ENCODE assay signal across 1 cellular context in the genomic region with DNA sequence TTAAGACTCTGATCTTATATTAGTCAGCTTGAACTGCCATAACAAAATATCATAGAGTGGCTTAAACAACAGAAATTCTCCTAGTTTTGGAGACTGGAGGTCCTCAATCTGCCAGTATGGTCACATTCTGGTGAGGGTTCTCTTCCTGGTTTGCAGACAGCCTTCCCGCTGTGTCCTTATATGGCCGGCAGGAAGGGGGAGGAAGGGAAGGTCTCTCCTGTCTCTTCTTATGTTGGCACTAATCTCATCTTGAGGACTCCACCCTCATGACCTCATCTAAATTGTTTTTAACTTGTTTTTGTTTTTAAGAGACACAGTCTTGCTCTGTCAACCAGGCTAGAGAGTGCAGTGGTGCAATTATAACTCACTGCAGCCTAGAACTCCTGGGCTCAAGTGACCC.
TF ChIP-seq lines count a peak whose summit lies in the region.

No MANE protein-coding gene starts in this region.

TF ChIP-seq in HepG2, 621 proteins besides CTCF, POLR2A, EP300 and RAD21:
- TF ChIP-seq SRF (IDR thresholded peaks at IDR 0.05; ENCODE audit: low read depth, low read length) (peak; percentile 54; the same call in 1 of the 2 replicates), FOXM1 (CRISPR knock-in tag; IDR thresholded peaks at IDR 0.05) (no peak)
